ENCODE assay signal across 1 cellular context in genomic region chr1:169890761-169891538, GRCh38.
TF ChIP-seq lines count a peak whose summit lies in the region.

No MANE protein-coding gene starts in this region.

TF ChIP-seq in GM23338, 12 proteins besides CTCF, POLR2A, EP300 and RAD21 (continued from another document):
- TF ChIP-seq, protein P1, sequence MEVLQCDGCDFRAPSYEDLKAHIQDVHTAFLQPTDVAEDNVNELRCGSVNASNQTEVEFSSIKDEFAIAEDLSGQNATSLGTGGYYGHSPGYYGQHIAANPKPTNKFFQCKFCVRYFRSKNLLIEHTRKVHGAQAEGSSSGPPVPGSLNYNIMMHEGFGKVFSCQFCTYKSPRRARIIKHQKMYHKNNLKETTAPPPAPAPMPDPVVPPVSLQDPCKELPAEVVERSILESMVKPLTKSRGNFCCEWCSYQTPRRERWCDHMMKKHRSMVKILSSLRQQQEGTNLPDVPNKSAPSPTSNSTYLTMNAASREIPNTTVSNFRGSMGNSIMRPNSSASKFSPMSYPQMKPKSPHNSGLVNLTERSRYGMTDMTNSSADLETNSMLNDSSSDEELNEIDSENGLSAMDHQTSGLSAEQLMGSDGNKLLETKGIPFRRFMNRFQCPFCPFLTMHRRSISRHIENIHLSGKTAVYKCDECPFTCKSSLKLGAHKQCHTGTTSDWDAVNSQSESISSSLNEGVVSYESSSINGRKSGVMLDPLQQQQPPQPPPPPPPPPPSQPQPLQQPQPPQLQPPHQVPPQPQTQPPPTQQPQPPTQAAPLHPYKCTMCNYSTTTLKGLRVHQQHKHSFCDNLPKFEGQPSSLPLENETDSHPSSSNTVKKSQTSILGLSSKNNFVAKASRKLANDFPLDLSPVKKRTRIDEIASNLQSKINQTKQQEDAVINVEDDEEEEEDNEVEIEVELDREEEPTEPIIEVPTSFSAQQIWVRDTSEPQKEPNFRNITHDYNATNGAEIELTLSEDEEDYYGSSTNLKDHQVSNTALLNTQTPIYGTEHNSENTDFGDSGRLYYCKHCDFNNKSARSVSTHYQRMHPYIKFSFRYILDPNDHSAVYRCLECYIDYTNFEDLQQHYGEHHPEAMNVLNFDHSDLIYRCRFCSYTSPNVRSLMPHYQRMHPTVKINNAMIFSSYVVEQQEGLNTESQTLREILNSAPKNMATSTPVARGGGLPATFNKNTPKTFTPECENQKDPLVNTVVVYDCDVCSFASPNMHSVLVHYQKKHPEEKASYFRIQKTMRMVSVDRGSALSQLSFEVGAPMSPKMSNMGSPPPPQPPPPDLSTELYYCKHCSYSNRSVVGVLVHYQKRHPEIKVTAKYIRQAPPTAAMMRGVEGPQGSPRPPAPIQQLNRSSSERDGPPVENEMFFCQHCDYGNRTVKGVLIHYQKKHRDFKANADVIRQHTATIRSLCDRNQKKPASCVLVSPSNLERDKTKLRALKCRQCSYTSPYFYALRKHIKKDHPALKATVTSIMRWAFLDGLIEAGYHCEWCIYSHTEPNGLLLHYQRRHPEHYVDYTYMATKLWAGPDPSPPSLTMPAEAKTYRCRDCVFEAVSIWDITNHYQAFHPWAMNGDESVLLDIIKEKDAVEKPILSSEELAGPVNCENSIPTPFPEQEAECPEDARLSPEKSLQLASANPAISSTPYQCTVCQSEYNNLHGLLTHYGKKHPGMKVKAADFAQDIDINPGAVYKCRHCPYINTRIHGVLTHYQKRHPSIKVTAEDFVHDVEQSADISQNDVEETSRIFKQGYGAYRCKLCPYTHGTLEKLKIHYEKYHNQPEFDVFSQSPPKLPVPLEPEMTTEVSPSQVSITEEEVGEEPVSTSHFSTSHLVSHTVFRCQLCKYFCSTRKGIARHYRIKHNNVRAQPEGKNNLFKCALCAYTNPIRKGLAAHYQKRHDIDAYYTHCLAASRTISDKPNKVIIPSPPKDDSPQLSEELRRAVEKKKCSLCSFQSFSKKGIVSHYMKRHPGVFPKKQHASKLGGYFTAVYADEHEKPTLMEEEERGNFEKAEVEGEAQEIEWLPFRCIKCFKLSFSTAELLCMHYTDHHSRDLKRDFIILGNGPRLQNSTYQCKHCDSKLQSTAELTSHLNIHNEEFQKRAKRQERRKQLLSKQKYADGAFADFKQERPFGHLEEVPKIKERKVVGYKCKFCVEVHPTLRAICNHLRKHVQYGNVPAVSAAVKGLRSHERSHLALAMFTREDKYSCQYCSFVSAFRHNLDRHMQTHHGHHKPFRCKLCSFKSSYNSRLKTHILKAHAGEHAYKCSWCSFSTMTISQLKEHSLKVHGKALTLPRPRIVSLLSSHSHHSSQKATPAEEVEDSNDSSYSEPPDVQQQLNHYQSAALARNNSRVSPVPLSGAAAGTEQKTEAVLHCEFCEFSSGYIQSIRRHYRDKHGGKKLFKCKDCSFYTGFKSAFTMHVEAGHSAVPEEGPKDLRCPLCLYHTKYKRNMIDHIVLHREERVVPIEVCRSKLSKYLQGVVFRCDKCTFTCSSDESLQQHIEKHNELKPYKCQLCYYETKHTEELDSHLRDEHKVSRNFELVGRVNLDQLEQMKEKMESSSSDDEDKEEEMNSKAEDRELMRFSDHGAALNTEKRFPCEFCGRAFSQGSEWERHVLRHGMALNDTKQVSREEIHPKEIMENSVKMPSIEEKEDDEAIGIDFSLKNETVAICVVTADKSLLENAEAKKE (CRISPR knock-in tag; IDR thresholded peaks at IDR 0.05) = no peak
- TF ChIP-seq ZNF331 (CRISPR knock-in tag; IDR thresholded peaks at IDR 0.05; ENCODE audit: low read depth) = no peak
- no peak for TF ChIP-seq EZH2 (IDR thresholded peaks at IDR 0.05; ENCODE audit: low read depth, unreplicated experiment)
TF ChIP-seq in GM23338: peak in this region for 0.
